In genomic region chr9:14011799-14012560, GRCh38 we compare ENCODE assay signal across 22 cellular contexts.
DNase-seq lines count a peak whose midpoint lies in the region; ATAC-seq, FAIRE-seq and TF ChIP-seq lines count a peak whose summit lies in the region.
"Had no signal": no experiment of that assay in that cellular context is flagged by ENCODE, and none has a peak within 500 bp of the region (broad histone marks: within the 10 kb centered on the region; RNA-seq: fewer than 3 reads in every experiment).

No MANE protein-coding gene starts in this region.

- H3K4me3 Mint-ChIP-seq in nephron progenitor cell = no peak overlapping the region
- H3K4me3 Mint-ChIP-seq: CD4-positive, alpha-beta memory T cell; GM23338; HFFc6 had no signal

- H2AK5ac ChIP-seq in H1 (ENCODE audit: low read depth, low read length) = no peak overlapping the region

- H4K91ac ChIP-seq in H1 (replicated peaks; ENCODE audit: insufficient read length, low read length) = no peak overlapping the region

- no peak for FAIRE-seq in H1 (lab: Jason Lieb, UNC)
- FAIRE-seq: A204.1, GM12892, GM18507, HTR-8/SVneo had no signal

- no peak overlapping the region for H3K27ac Mint-ChIP-seq in nephron progenitor cell
- H3K27ac Mint-ChIP-seq: CD4-positive, alpha-beta memory T cell; GM23338; HFFc6 had no signal

- 0 out of 2 replicates have a peak overlapping the region, but pooled peaks have one; percentile 56 for H2AFZ ChIP-seq in H1 (ENCODE audit: low read length)
- H2AFZ ChIP-seq: GM23338 had no signal

- H4K8ac ChIP-seq in H1 (ENCODE audit: extremely low read depth, insufficient read depth, low read length) = no peak overlapping the region

- no peaks in the 10 kb centered on the region for H4K20me1 ChIP-seq in H1 (replicated peaks in 1 of 2; ENCODE audit: control insufficient read depth in 1 of 2, insufficient read depth in 2 of 2, low read length in 2 of 2)

- H3K4ac ChIP-seq in H1 (replicated peaks; ENCODE audit: insufficient read length, low read depth, low read length) = no peak overlapping the region

- H3K27me3 Mint-ChIP-seq in nephron progenitor cell (ENCODE audit: low read depth, poor library complexity) = peaks cover 14% of the 10 kb centered on the region
- H3K27me3 Mint-ChIP-seq: CD4-positive, alpha-beta memory T cell had no signal

- TF ChIP-seq EP300 in H1 (IDR thresholded peaks at IDR 0.05; ENCODE audit: borderline replicate concordance in 1 of 2, low read depth in 2 of 2, low read length in 2 of 2) = no peak

- 98% methylated on average over 3 of the region's 3 CpGs; no CpG with 5 or more reads in 1 of the 2 experiments for WGBS in H1 (ENCODE audit: extremely low coverage in 1 of 2, insufficient coverage in 1 of 2, insufficient read length in 1 of 2, insufficient replicate concordance in 2 of 2, low coverage in 1 of 2, low lambda C conversion rate in 2 of 2, missing lambda C conversion rate in 1 of 2), 2 experiments
- WGBS in heart left ventricle, 4 donors = 24 to 37% (median 30%) methylated on average over 3 of the region's 3 CpGs

- peaks cover under 1% of the 10 kb centered on the region for H3K4me1 Mint-ChIP-seq in nephron progenitor cell
- H3K4me1 Mint-ChIP-seq: CD4-positive, alpha-beta memory T cell; GM23338 had no signal

- H3K9me3 Mint-ChIP-seq in nephron progenitor cell = no peaks in the 10 kb centered on the region
- H3K9me3 Mint-ChIP-seq: GM23338 had no signal

- TF ChIP-seq POLR2A in H1 (IDR thresholded peaks at IDR 0.05; ENCODE audit: control extremely low read depth in 1 of 2, low read depth in 2 of 2, low read length in 2 of 2) (no peak), heart left ventricle (IDR thresholded peaks at IDR 0.05) (no peak)

- H3K14ac ChIP-seq in H1 (ENCODE audit: insufficient read length) = no peak overlapping the region

- H3K27ac ChIP-seq in H1 (ENCODE audit: low read depth, low read length) (no peak overlapping the region), heart left ventricle (peak overlapping the region in 10 of 12 donors; percentile 31 to 87 (median 75)), skeletal muscle tissue (ENCODE audit: low read depth, low read length) (peak overlapping the region; percentile 88)
- H3K27ac ChIP-seq: C4-2B had no signal

- POLR2A ChIA-PET in H1 (lab: Charles Lee; ENCODE audit: partially characterized antibody) = no interaction called here

- intact Hi-C loops in heart left ventricle (cut with DNase I) = loop anchor here in 4 of 10 donors (5.0 to 10.0 kb wide), 5 partner anchors 40 to 643 kb away; no protein-coding TSS in a partner anchor
- intact Hi-C loops in left ventricle myocardium superior (cut with micrococcal nuclease) = no loop called here

- TF ChIP-seq RAD21 in H1 (IDR thresholded peaks at IDR 0.05 in 1 of 2, conservative IDR thresholded peaks at IDR 0.05 in 1 of 2; ENCODE audit: low read depth in 2 of 2, low read length in 2 of 2) = no peak

- no peaks in the 10 kb centered on the region for H3K79me2 ChIP-seq in H1 (ENCODE audit: control insufficient read depth in 1 of 2, insufficient read depth in 2 of 2, low read length in 2 of 2)

- no peak overlapping the region for H3K23ac ChIP-seq in H1 (ENCODE audit: insufficient read length)

- H3K27me3 ChIP-seq in H1 (replicated peaks in 1 of 4; ENCODE audit: control insufficient read depth in 3 of 4, extremely low read depth in 1 of 4, insufficient read depth in 3 of 4, low read length in 3 of 4) (no peaks in the 10 kb centered on the region), heart left ventricle (no peaks in the 10 kb centered on the region), skeletal muscle tissue (ENCODE audit: control insufficient read depth in 3 of 3, insufficient read depth in 3 of 3, low read length in 3 of 3) (no peaks in the 10 kb centered on the region)

- no peak overlapping the region for H3K56ac ChIP-seq in H1 (replicated peaks; ENCODE audit: insufficient read length, low read depth, low read length)

- H2BK20ac ChIP-seq in H1 (ENCODE audit: low read length) = no peak overlapping the region

- no peak overlapping the region for H2BK12ac ChIP-seq in H1 (ENCODE audit: low read depth, low read length)

- no peaks in the 10 kb centered on the region for H3K36me3 Mint-ChIP-seq in nephron progenitor cell (ENCODE audit: low read depth)
- H3K36me3 Mint-ChIP-seq: CD4-positive, alpha-beta memory T cell had no signal

- no peak overlapping the region for H2BK15ac ChIP-seq in H1 (ENCODE audit: low read length)

- H2BK120ac ChIP-seq in H1 (replicated peaks; ENCODE audit: low read depth, low read length) = no peak overlapping the region

- H3K9ac ChIP-seq in H1 (replicated peaks in 1 of 4; ENCODE audit: extremely low read depth in 1 of 4, low read depth in 3 of 4, low read length in 3 of 4) (no peak overlapping the region), skeletal muscle tissue (ENCODE audit: low read depth in 1 of 3, low read length in 3 of 3) (no peak overlapping the region)

- no peak for TF ChIP-seq CTCF in H1 (IDR thresholded peaks at IDR 0.05; ENCODE audit: control extremely low read depth in 1 of 3, insufficient read depth in 1 of 3, low read depth in 1 of 3, low read length in 3 of 3)
- TF ChIP-seq CTCF in heart left ventricle (IDR thresholded peaks at IDR 0.05) = no peak
- TF ChIP-seq CTCF in nephron progenitor cell (IDR thresholded peaks at IDR 0.05) = no peak

- H3K4me1 ChIP-seq in H1 (replicated peaks in 1 of 4; ENCODE audit: control insufficient read depth in 3 of 4, insufficient read depth in 4 of 4, low read length in 3 of 4) = no peaks in the 10 kb centered on the region
- H3K4me1 ChIP-seq in heart left ventricle = peaks cover 0 to 34% (median 8%) of the 10 kb centered on the region in 12 donors
- H3K4me1 ChIP-seq in skeletal muscle tissue (ENCODE audit: control insufficient read depth in 3 of 3, insufficient read depth in 3 of 3, low read length in 3 of 3) = peaks cover 19 to 26% (median 24%) of the 10 kb centered on the region in 3 donors

- H3K9me3 ChIP-seq in H1 (ENCODE audit: insufficient read depth in 2 of 2, low read depth in 1 of 2, low read length in 1 of 2) (peaks cover 0 to 3% of the 10 kb centered on the region in 2 experiments; a peak in 1 of 4 replicates), heart left ventricle (no peaks in the 10 kb centered on the region), skeletal muscle tissue (ENCODE audit: control insufficient read depth in 3 of 3, low read length in 3 of 3) (no peaks in the 10 kb centered on the region)

- H3K36me3 ChIP-seq in H1 (ENCODE audit: control insufficient read depth in 2 of 4, insufficient read depth in 4 of 4, low read length in 3 of 4) (no peaks in the 10 kb centered on the region), heart left ventricle (no peaks in the 10 kb centered on the region), skeletal muscle tissue (ENCODE audit: control insufficient read depth in 3 of 3, insufficient read depth in 3 of 3, low read length in 3 of 3) (no peaks in the 10 kb centered on the region)

- H3K23me2 ChIP-seq in H1 (ENCODE audit: low read depth, low read length) = no peaks in the 10 kb centered on the region; the same call in 1 of the 2 replicates

- H3K4me2 ChIP-seq in H1 (ENCODE audit: insufficient read depth in 1 of 2, low read depth in 2 of 2, low read length in 2 of 2) = no peak overlapping the region
- H3K4me2 ChIP-seq: GM23338 had no signal

- ATAC-seq in heart left ventricle (peak in 3 of 4 donors; percentile 36 to 58 (median 43)), left ventricle myocardium superior (peak; percentile 71)
- ATAC-seq: GM23338, HCT116 had no signal

- no peaks in the 10 kb centered on the region for H3K79me1 ChIP-seq in H1 (ENCODE audit: low read depth, low read length)

- CTCF ChIA-PET in H1 (lab: Charles Lee; ENCODE audit: partially characterized antibody) = interaction anchor here (1.0 kb wide), 1 partner anchor 341 kb away, joined by 3 read pairs; no protein-coding TSS in a partner anchor

- H3K4me3 ChIP-seq in H1 (ENCODE audit: extremely low read depth in 1 of 4, insufficient read depth in 2 of 4, low read depth in 3 of 4, low read length in 4 of 4) = no peak overlapping the region
- H3K4me3 ChIP-seq in heart left ventricle = no peak overlapping the region
- H3K4me3 ChIP-seq in skeletal muscle tissue (ENCODE audit: low read length in 3 of 3) = no peak overlapping the region
- H3K4me3 ChIP-seq: GM23338 had no signal

- no peak overlapping the region for H3K18ac ChIP-seq in H1 (ENCODE audit: extremely low read depth, low read length)

- no peak overlapping the region for H2BK5ac ChIP-seq in H1 (ENCODE audit: low read depth, low read length)

- H4K5ac ChIP-seq in H1 (ENCODE audit: insufficient read length, low read depth, low read length) = no peak overlapping the region

- DNase-seq in H1 (ENCODE audit: low read depth in 1 of 2, low spot score in 2 of 2) = no peak
- no peak for DNase-seq in heart left ventricle
- no peak for DNase-seq in left ventricle myocardium superior
- no peak for DNase-seq in activated gamma-delta T cell (lab: John Stamatoyannopoulos, UW)
- DNase-seq in nephron progenitor cell = no peak
- DNase-seq in mucosa of gallbladder (ENCODE audit: low spot score) = no peak
- DNase-seq: AML-193; CD4-positive, alpha-beta memory T cell; DMS153; DMS79; GDM1; H7; HFFc6; IMR-90 had no signal

TF ChIP-seq in H1, 55 proteins besides CTCF, POLR2A, EP300 and RAD21:
- no peak for TF ChIP-seq ZNF274 (IDR thresholded peaks at IDR 0.05; ENCODE audit: borderline replicate concordance, extremely low read depth, low read length)
- no peak for TF ChIP-seq ASH2L (IDR thresholded peaks at IDR 0.05; ENCODE audit: low read length)
- no peak for TF ChIP-seq POLR2AphosphoS5 (IDR thresholded peaks at IDR 0.05; ENCODE audit: low read depth, low read length)
- no peak for TF ChIP-seq JUND (IDR thresholded peaks at IDR 0.05; ENCODE audit: low read length)
- no peak for TF ChIP-seq TAF1 (IDR thresholded peaks at IDR 0.05; ENCODE audit: low read depth, low read length)
- no peak for TF ChIP-seq POU5F1 (IDR thresholded peaks at IDR 0.05; ENCODE audit: low read depth, low read length)
